27 cellular contexts compared by ENCODE assay signal in genomic region chr2:218392459-218392858, GRCh38. TPM values are rescaled to one million over a fixed set of nuclear protein-coding genes. Genes with fewer than 3 reads are reported as not detected.
"Had no signal": no experiment of that assay in that cellular context is flagged by ENCODE, and none has a peak within 500 bp of the region (broad histone marks: within the 10 kb centered on the region; RNA-seq: fewer than 3 reads in every experiment).

No MANE protein-coding gene starts in this region.

- H3K36me3 ChIP-seq: ascending aorta had no signal

- H3K36me3 Mint-ChIP-seq: activated naive CD4-positive, alpha-beta T cell treated with anti-CD3 and anti-CD28 coated beads, Interleukin-2, amount 50 U/mL, for 72 hours; WTC11 had no signal

- H3K4me3 ChIP-seq: ascending aorta, body of pancreas had no signal

- H3K27me3 ChIP-seq: ascending aorta, body of pancreas had no signal

- DNase-seq: activated CD4-positive, alpha-beta T cell treated with anti-CD3 and anti-CD28 coated beads for 48 hours; activated CD4-positive, alpha-beta T cell treated with anti-CD3 and anti-CD28 coated beads, Interleukin-2, amount 50 U/mL, for 4 hours; activated CD4-positive, CD25-positive, alpha-beta regulatory T cell treated with anti-CD3 and anti-CD28 coated beads, Interleukin-2, amount 50 U/mL, for 72 hours; activated CD8-positive, alpha-beta T cell treated with anti-CD3 and anti-CD28 coated beads, Interleukin-2, amount 10 ng/mL, durations not matched to agents 7 days and 5 days; activated effector memory CD4-positive, alpha-beta T cell treated with anti-CD3 and anti-CD28 coated beads, Interleukin-2, amount 50 U/mL, for 16 hours; activated naive CD4-positive, alpha-beta T cell treated with Interleukin-2 at 50 U/mL for 16 hours; activated naive CD8-positive, alpha-beta T cell treated with anti-CD3 and anti-CD28 coated beads, Interleukin-2, amount 50 U/mL, for 24 hours; activated T-cell treated with anti-CD3 and anti-CD28 coated beads, Interleukin-2, amount 50 U/mL, for 4 hours; amniotic stem cell; body of pancreas; central memory CD4-positive, alpha-beta T cell; NCI-H1048; NCI-H146; NCI-H187 treated with DMSO at 0.1 percent for 48 hours; NCI-H2081 treated with DMSO at 0.1 percent for 48 hours; NCI-H446; NCI-H524; PC-3; SHP77 treated with DMSO at 0.1 percent for 48 hours had no signal

- ATAC-seq: activated CD8-positive, alpha-beta T cell treated with anti-CD3 and anti-CD28 coated beads, Interleukin-2, amount 10 ng/mL, durations not matched to agents 7 days and 5 days; activated naive CD4-positive, alpha-beta T cell treated with anti-CD3 and anti-CD28 coated beads, Interleukin-2, amount 50 U/mL, for 72 hours; activated naive CD8-positive, alpha-beta T cell treated with anti-CD3 and anti-CD28 coated beads, Interleukin-2, amount 50 U/mL, for 24 hours; activated T-cell treated with anti-CD3 and anti-CD28 coated beads, Interleukin-2, amount 50 U/mL, for 4 hours; body of pancreas; PC-3; WTC11 had no signal

- H3K27ac ChIP-seq: ascending aorta, body of pancreas had no signal

- H3K27me3 Mint-ChIP-seq: activated naive CD8-positive, alpha-beta T cell treated with anti-CD3 and anti-CD28 coated beads, Interleukin-2, amount 50 U/mL, for 24 hours had no signal

- H3K27ac Mint-ChIP-seq: activated naive CD4-positive, alpha-beta T cell treated with anti-CD3 and anti-CD28 coated beads, Interleukin-2, amount 50 U/mL, for 72 hours; activated naive CD8-positive, alpha-beta T cell treated with anti-CD3 and anti-CD28 coated beads, Interleukin-2, amount 50 U/mL, for 24 hours; T-helper 1 cell treated with Interleukin-12 subunit alpha and Interleukin-12 subunit beta and Interleukin-4 antibody, amounts not matched to agents 30 μg/mL and 1 μg/mL, for 36 hours; WTC11 had no signal

- H3K9me3 Mint-ChIP-seq: activated naive CD4-positive, alpha-beta T cell treated with anti-CD3 and anti-CD28 coated beads, Interleukin-2, amount 50 U/mL, for 72 hours; activated naive CD8-positive, alpha-beta T cell treated with anti-CD3 and anti-CD28 coated beads, Interleukin-2, amount 50 U/mL, for 24 hours; activated T-cell treated with anti-CD3 and anti-CD28 coated beads, Interleukin-2, amount 50 U/mL, for 4 hours; T-helper 1 cell treated with Interleukin-12 subunit alpha and Interleukin-12 subunit beta and Interleukin-4 antibody, amounts not matched to agents 30 μg/mL and 1 μg/mL, for 36 hours; WTC11 had no signal

- H3K9me3 ChIP-seq: ascending aorta, body of pancreas had no signal

- H3K4me3 Mint-ChIP-seq: activated CD8-positive, alpha-beta T cell treated with anti-CD3 and anti-CD28 coated beads, Interleukin-2, amount 10 ng/mL, durations not matched to agents 7 days and 5 days; activated naive CD8-positive, alpha-beta T cell treated with anti-CD3 and anti-CD28 coated beads, Interleukin-2, amount 50 U/mL, for 24 hours; activated T-cell treated with anti-CD3 and anti-CD28 coated beads, Interleukin-2, amount 50 U/mL, for 4 hours; T-helper 1 cell treated with Interleukin-12 subunit alpha and Interleukin-12 subunit beta and Interleukin-4 antibody, amounts not matched to agents 30 μg/mL and 1 μg/mL, for 36 hours; WTC11 had no signal

RNA-seq across cellular contexts. Expression of gene SLC11A1, which starts 10.4 kb away (rescaled TPM):
- total RNA-seq: activated naive CD4-positive, alpha-beta T cell treated with anti-CD3 and anti-CD28 coated beads, Interleukin-2, amount 50 U/mL, for 72 hours; SK-MEL-5 had no signal

RNA-seq across cellular contexts. Expression of gene VIL1, which starts 26.5 kb away (rescaled TPM):
- total RNA-seq: activated CD8-positive, alpha-beta T cell treated with anti-CD3 and anti-CD28 coated beads, Interleukin-2, amount 10 ng/mL, durations not matched to agents 7 days and 5 days; activated naive CD4-positive, alpha-beta T cell treated with anti-CD3 and anti-CD28 coated beads, Interleukin-2, amount 50 U/mL, for 72 hours; ascending aorta; bronchial epithelial cell; LHCN-M2; M059J had no signal

RNA-seq across cellular contexts. Expression of gene CATIP, which starts 35.8 kb away (rescaled TPM):
- total RNA-seq: activated CD8-positive, alpha-beta T cell treated with anti-CD3 and anti-CD28 coated beads, Interleukin-2, amount 10 ng/mL, durations not matched to agents 7 days and 5 days; activated naive CD4-positive, alpha-beta T cell treated with anti-CD3 and anti-CD28 coated beads, Interleukin-2, amount 50 U/mL, for 72 hours; activated T-cell treated with anti-CD3 and anti-CD28 coated beads, Interleukin-2, amount 50 U/mL, for 4 hours; ascending aorta; bronchial epithelial cell; LHCN-M2; M059J; PC-3; SK-MEL-5 had no signal
